Comparison of ENCODE assay signal across 13 cellular contexts in the genomic region with DNA sequence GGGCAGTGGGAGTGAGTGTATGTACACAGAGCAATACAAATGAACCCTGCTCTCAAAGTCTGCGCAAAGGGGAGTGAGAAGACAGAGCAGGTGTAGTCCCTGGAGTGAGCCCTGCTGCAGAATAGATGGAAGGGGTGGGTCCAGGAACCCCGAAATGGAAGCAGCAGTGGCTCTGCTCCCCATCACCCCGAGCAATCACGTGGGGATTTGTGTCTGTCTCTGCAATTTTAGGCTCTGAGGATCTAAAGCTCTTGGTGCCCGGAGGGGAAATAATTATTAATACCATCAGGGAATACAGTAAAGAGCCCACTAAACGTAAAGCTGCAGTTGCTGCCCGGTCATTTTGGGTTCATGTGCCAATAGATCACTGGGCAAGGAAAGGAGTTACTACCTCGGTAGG.
A peak's percentile ranks its signal among the peaks of the same experiment; 100 is the strongest.
DNase-seq lines count a peak whose midpoint lies in the region; TF ChIP-seq lines count a peak whose summit lies in the region.
"Had no signal": no experiment of that assay in that cellular context is flagged by ENCODE, and none has a peak within 500 bp of the region (broad histone marks: within the 10 kb centered on the region; RNA-seq: fewer than 3 reads in every experiment).

No MANE protein-coding gene starts in this region.

- no peak overlapping the region for H4K8ac ChIP-seq in mesendoderm (ENCODE audit: low read depth, low read length)

- H3K36me3 ChIP-seq in NT2/D1 (ENCODE audit: insufficient read depth, insufficient read length, low read length) (no peaks in the 10 kb centered on the region), mesendoderm (ENCODE audit: control insufficient read depth, insufficient read depth, low read length) (no peaks in the 10 kb centered on the region), vagina (no peaks in the 10 kb centered on the region)

- H3K36me3 Mint-ChIP-seq in brain = no peaks in the 10 kb centered on the region
- peaks cover 5% of the 10 kb centered on the region for H3K36me3 Mint-ChIP-seq in MCF 10A (ENCODE audit: insufficient read depth, unreplicated experiment)

- H3K27ac Mint-ChIP-seq in brain (peak overlapping the region in 4 of 5 experiments; percentile 49 to 88 (median 80)), MCF 10A (ENCODE audit: low read depth, unreplicated experiment) (no peak overlapping the region)

- no peak overlapping the region for H2BK15ac ChIP-seq in mesendoderm (replicated peaks; ENCODE audit: low read depth)

- no peak for TF ChIP-seq CTCF in brain (conservative IDR thresholded peaks at IDR 0.05)
- TF ChIP-seq CTCF in vagina (IDR thresholded peaks at IDR 0.05) = no peak
- no peak for TF ChIP-seq CTCF in MCF 10A (IDR thresholded peaks at IDR 0.05; ENCODE audit: unreplicated experiment)

- no peak overlapping the region for H3K4me3 Mint-ChIP-seq in brain
- H3K4me3 Mint-ChIP-seq in MCF 10A (ENCODE audit: unreplicated experiment) = no peak overlapping the region

- no peak overlapping the region for H3K4me2 ChIP-seq in mesendoderm (ENCODE audit: low read length)

- peak overlapping the region; percentile 28 for H2BK5ac ChIP-seq in mesendoderm (ENCODE audit: low read length)

- POLR2A ChIA-PET in MCF 10A (lab: Yijun Ruan, JAX) = interaction anchor here (0.6 to 2.1 kb wide), 3 partner anchors 30 to 1099 kb away, joined by 3 to 11 read pairs (median 3); partner anchors contain the start of gene TRIB2

- no peak overlapping the region for H2BK120ac ChIP-seq in mesendoderm (ENCODE audit: low read depth, low read length)

- no peaks in the 10 kb centered on the region for H3K27me3 ChIP-seq in NT2/D1 (ENCODE audit: insufficient read depth, insufficient read length)
- no peaks in the 10 kb centered on the region for H3K27me3 ChIP-seq in mesendoderm (ENCODE audit: insufficient read depth, low read length, poor library complexity)
- H3K27me3 ChIP-seq in vagina = no peaks in the 10 kb centered on the region

- no peak for TF ChIP-seq POLR2A in vagina (IDR thresholded peaks at IDR 0.05)

- WGBS in mesendoderm (ENCODE audit: extremely low coverage, insufficient coverage, low lambda C conversion rate) = no CpG with 5 or more reads among the region's 8 CpGs

- no peak overlapping the region for H3K4ac ChIP-seq in mesendoderm (ENCODE audit: low read depth, low read length)

- H3K18ac ChIP-seq in mesendoderm (ENCODE audit: low read length) = no peak overlapping the region

- no peak overlapping the region for H3K4me3 ChIP-seq in NT2/D1 (ENCODE audit: insufficient read length, low read depth)
- no peak overlapping the region for H3K4me3 ChIP-seq in mesendoderm (ENCODE audit: low read length)
- H3K4me3 ChIP-seq in vagina = no peak overlapping the region
- H3K4me3 ChIP-seq: PC-9 had no signal

- H3K9me3 ChIP-seq in NT2/D1 (ENCODE audit: insufficient read depth, low read length) (peaks cover 26% of the 10 kb centered on the region; the same call in 1 of the 2 replicates), vagina (no peaks in the 10 kb centered on the region)

- H3K27ac ChIP-seq in mesendoderm (ENCODE audit: low read depth, low read length) (no peak overlapping the region), vagina (no peak overlapping the region)

- H3K4me1 ChIP-seq in NT2/D1 (ENCODE audit: insufficient read depth, insufficient read length) (peaks cover 3% of the 10 kb centered on the region), mesendoderm (ENCODE audit: control insufficient read depth, low read depth, low read length) (no peaks in the 10 kb centered on the region), vagina (peaks cover 10% of the 10 kb centered on the region)

- DNase-seq in NT2/D1 (ENCODE audit: low read depth, low spot score) = no peak
- no peak for DNase-seq in mesendoderm
- DNase-seq in vagina (ENCODE audit: extremely low spot score in 2 of 2) = peak; percentile 52 to 64
- DNase-seq in MCF 10A (ENCODE audit: unreplicated experiment) = no peak
- no peak for DNase-seq in hepatic stellate cell (ENCODE audit: low spot score)
- DNase-seq in stimulated activated CD4-positive, alpha-beta T cell treated with anti-CD3 and anti-CD28 coated beads, Interleukin-12 subunit alpha, Interleukin-12 subunit beta, amount 100 ng/mL, for 4 hours = no peak
- DNase-seq: EL, NCI-H1436 treated with DMSO at 0.1 percent for 48 hours, NCI-H2081 treated with DMSO at 0.1 percent for 48 hours, NCI-H226, NCI-H526 treated with DMSO at 0.1 percent for 48 hours had no signal

- no peak overlapping the region for H4K5ac ChIP-seq in mesendoderm (ENCODE audit: low read length)

- H3K23ac ChIP-seq in mesendoderm (ENCODE audit: low read length) = no peak overlapping the region

- peak overlapping the region; percentile 61 for H2AK5ac ChIP-seq in mesendoderm (ENCODE audit: low read length)

- H3K9ac ChIP-seq in NT2/D1 (ENCODE audit: insufficient read length, low read depth) = peak overlapping the region; percentile 38
- H3K9ac ChIP-seq in mesendoderm (ENCODE audit: low read length) = no peak overlapping the region

- intact Hi-C loops in vagina (cut with DNase I) = loop anchor here (10.0 kb wide), 3 partner anchors 850 to 1140 kb away; partner anchors contain the start of gene TRIB2
- intact Hi-C loops in MCF 10A (cut with micrococcal nuclease) = loop anchor here (10.0 kb wide), 1 partner anchor 450 kb away; no protein-coding TSS in a partner anchor

- H3K9me3 Mint-ChIP-seq in brain (peaks cover 8 to 23% (median 15%) of the 10 kb centered on the region in 5 experiments), MCF 10A (ENCODE audit: unreplicated experiment) (no peaks in the 10 kb centered on the region)

- H3K4me1 Mint-ChIP-seq in brain (peaks cover 26% of the 10 kb centered on the region), MCF 10A (ENCODE audit: insufficient read depth, unreplicated experiment) (peaks cover 21% of the 10 kb centered on the region)

- H3K79me2 ChIP-seq in mesendoderm (ENCODE audit: control insufficient read depth, insufficient read depth, low read length) = no peaks in the 10 kb centered on the region

- H3K79me1 ChIP-seq in mesendoderm (ENCODE audit: low read length) = no peaks in the 10 kb centered on the region

- BruUV-seq in MCF 10A (replicated peaks; lab: Mats Ljungman, UMichigan) = no TSS peak

- H3K56ac ChIP-seq in mesendoderm (ENCODE audit: low read length) = no peak overlapping the region

- peaks cover 3% of the 10 kb centered on the region for H3K27me3 Mint-ChIP-seq in brain
- no peaks in the 10 kb centered on the region for H3K27me3 Mint-ChIP-seq in MCF 10A (ENCODE audit: insufficient read depth, unreplicated experiment)

- CTCF ChIA-PET in MCF 10A (lab: Yijun Ruan, JAX) = interaction anchor here (0.6 to 5.9 kb wide), 8 partner anchors 32 to 1142 kb away, joined by 3 to 42 read pairs (median 3); partner anchors contain the start of gene TRIB2

Comparison
In these comparisons a context has a peak if more than half of its experiments do, and no peak if none do; other contexts are left out.
1. DNase-seq: peak in vagina (2 of 2); none in NT2/D1 (single experiment), mesendoderm (single experiment), MCF 10A (single experiment), hepatic stellate cell (single experiment) and stimulated activated CD4-positive, alpha-beta T cell treated with anti-CD3 and anti-CD28 coated beads, Interleukin-12 subunit alpha, Interleukin-12 subunit beta, amount 100 ng/mL, for 4 hours (single experiment).